In the genomic region with DNA sequence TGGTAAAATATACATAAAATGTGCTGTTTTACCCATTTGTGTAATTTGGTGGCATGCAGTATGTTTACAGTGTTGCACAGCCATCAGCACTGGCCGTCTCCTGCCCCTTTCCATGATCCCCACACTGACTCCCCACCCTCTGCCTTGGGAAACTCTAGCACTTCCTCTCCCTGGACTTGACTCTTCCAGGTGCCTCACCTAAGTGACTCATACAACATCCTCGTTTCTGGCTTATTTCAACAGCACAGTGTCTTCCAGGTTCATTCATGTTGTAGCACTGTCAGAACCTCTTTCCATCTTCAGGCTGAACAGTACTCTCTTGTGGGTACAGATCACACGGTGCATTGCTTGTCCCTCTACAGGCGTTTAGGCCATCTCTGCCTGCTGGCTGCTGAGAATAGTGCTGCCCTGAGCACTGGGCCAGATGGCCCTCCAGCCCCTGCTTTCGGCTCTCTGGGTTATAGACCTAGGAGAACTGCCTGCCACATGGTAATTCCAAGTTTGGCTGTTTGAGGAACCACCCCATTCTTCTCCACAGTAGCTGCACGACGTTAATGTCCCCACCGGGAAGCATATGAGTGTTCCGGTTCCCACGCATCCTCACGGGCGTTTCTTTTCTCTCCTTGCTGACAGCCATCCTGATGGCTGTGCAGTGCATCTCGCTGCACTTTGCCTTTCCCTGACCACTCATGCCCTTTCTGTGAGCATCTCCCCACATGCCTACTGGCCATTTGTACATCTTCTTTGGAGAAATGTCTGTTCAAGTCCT, we compare ENCODE assay signal across 18 cellular contexts.
DNase-seq lines count a peak whose midpoint lies in the region; ATAC-seq and TF ChIP-seq lines count a peak whose summit lies in the region.
"Had no signal": no experiment of that assay in that cellular context is flagged by ENCODE, and none has a peak within 500 bp of the region (broad histone marks: within the 10 kb centered on the region; RNA-seq: fewer than 3 reads in every experiment).

No MANE protein-coding gene starts in this region.

- TF ChIP-seq POLR2A in vagina (IDR thresholded peaks at IDR 0.05): no peak

- H3K4me1 ChIP-seq in mucosa of descending colon (ENCODE audit: low read depth): no peaks in the 10 kb centered on the region
- H3K4me1 ChIP-seq in vagina: peaks cover 70% of the 10 kb centered on the region

- no peaks in the 10 kb centered on the region for H3K9me3 ChIP-seq in mucosa of descending colon
- no peaks in the 10 kb centered on the region for H3K9me3 ChIP-seq in vagina
- H3K9me3 ChIP-seq: BLaER1 treated with 17β-estradiol and CSF1 and Interleukin-3, amounts not matched to agents 10 nM and 100 nM; testis had no signal

- H3K27ac ChIP-seq in vagina: peak overlapping the region; percentile 77
- H3K27ac ChIP-seq: 22Rv1; BLaER1 treated with 17β-estradiol and CSF1 and Interleukin-3, amounts not matched to agents 10 nM and 100 nM; testis; VCaP had no signal

- H3K27me3 ChIP-seq in vagina: no peaks in the 10 kb centered on the region
- H3K27me3 ChIP-seq: BLaER1 treated with 17β-estradiol and CSF1 and Interleukin-3, amounts not matched to agents 10 nM and 100 nM; testis had no signal

- H3K36me3 ChIP-seq in mucosa of descending colon (ENCODE audit: low read depth) (no peaks in the 10 kb centered on the region), vagina (peaks cover 0 to 9% of the 10 kb centered on the region in 2 donors)

- TF ChIP-seq CTCF in epithelial cell of esophagus (IDR thresholded peaks at IDR 0.05; ENCODE audit: insufficient read depth, low read depth, low read length, missing control alignments) (no peak), mucosa of descending colon (IDR thresholded peaks at IDR 0.05) (no peak), vagina (IDR thresholded peaks at IDR 0.05) (no peak)

- peak; percentile 80 for ATAC-seq in mucosa of descending colon
- no peak for ATAC-seq in GM19455 (IDR thresholded peaks at IDR 0.05; ENCODE audit: unreplicated experiment)
- ATAC-seq: activated CD8-positive, alpha-beta T cell treated with anti-CD3 and anti-CD28 coated beads, Interleukin-2, amount 10 ng/mL, durations not matched to agents 7 days and 5 days; K562; T-cell had no signal

- intact Hi-C loops in mucosa of descending colon (cut with DNase I, micrococcal nuclease) (no loop called here), vagina (cut with DNase I) (no loop called here)

- DNase-seq in DMS 273 (lab: John Stamatoyannopoulos, UW; ENCODE audit: unreplicated experiment) (peak; percentile 30), DMS 273 treated with DMSO at 0.1 percent for 48 hours (lab: John Stamatoyannopoulos, UW) (no peak), epithelial cell of esophagus (ENCODE audit: low read depth) (peak; percentile 95), mucosa of descending colon (no peak), vagina (ENCODE audit: extremely low spot score in 2 of 2) (no peak), putamen (ENCODE audit: low spot score) (no peak)
- no peak for DNase-seq in activated effector memory CD4-positive, alpha-beta T cell treated with Interleukin-2 at 50 U/mL for 16 hours
- DNase-seq: activated CD8-positive, alpha-beta T cell treated with anti-CD3 and anti-CD28 coated beads, Interleukin-2, amount 10 ng/mL, durations not matched to agents 7 days and 5 days; DMS153; NCI-H1105; stimulated activated CD4-positive, alpha-beta T cell treated with anti-CD3 and anti-CD28 coated beads, Interleukin-4, amount 100 ng/mL, for 4 hours; T-cell; testis had no signal

- H3K4me3 ChIP-seq in epithelial cell of esophagus (ENCODE audit: low read length) (no peak overlapping the region), mucosa of descending colon (no peak overlapping the region), vagina (no peak overlapping the region)
- H3K4me3 ChIP-seq: BLaER1 treated with 17β-estradiol and CSF1 and Interleukin-3, amounts not matched to agents 10 nM and 100 nM; K562; testis had no signal

Comparison
In these comparisons a context has a peak if more than half of its experiments do, and no peak if none do; other contexts are left out.
1. DNase-seq: peak in DMS 273 (single experiment) and epithelial cell of esophagus (single experiment); none in DMS 273 treated with DMSO at 0.1 percent for 48 hours (single experiment), mucosa of descending colon (0 of 3), vagina (0 of 2), activated effector memory CD4-positive, alpha-beta T cell treated with Interleukin-2 at 50 U/mL for 16 hours (single experiment) and putamen (single experiment).